8 cellular contexts compared by ENCODE assay signal in genomic region chr1:234214129-234214910, GRCh38.
DNase-seq lines count a peak whose midpoint lies in the region; ATAC-seq, FAIRE-seq and TF ChIP-seq lines count a peak whose summit lies in the region.

No MANE protein-coding gene starts in this region.

- no peaks in the 10 kb centered on the region; the same call in 1 of the 2 replicates for H3K9me3 ChIP-seq in ES-I3 (ENCODE audit: control insufficient read depth, insufficient read depth, low read length)
- H3K9me3 ChIP-seq in PC-3 (ENCODE audit: low read length) = no peaks in the 10 kb centered on the region
- H3K9me3 ChIP-seq in K562 (replicated peaks; ENCODE audit: control insufficient read depth, insufficient read depth, low read depth, low read length) = no peaks in the 10 kb centered on the region

- in situ Hi-C loops in K562 (cut with MboI) = no loop called here

- FAIRE-seq in K562 (lab: Jason Lieb, UNC) = no peak

- intact Hi-C loops in PC-3 (cut with micrococcal nuclease) = no loop called here
- intact Hi-C loops in K562 (cut with micrococcal nuclease) = loop anchor here (10.0 kb wide), 1 partner anchor 100 kb away; no protein-coding TSS in a partner anchor

- peaks cover 12% of the 10 kb centered on the region; the same call in 1 of the 2 replicates for H3K4me1 ChIP-seq in ES-I3 (ENCODE audit: insufficient read depth, low read length)
- peaks cover 13% of the 10 kb centered on the region for H3K4me1 ChIP-seq in PC-3 (ENCODE audit: insufficient read depth, low read length)
- H3K4me1 ChIP-seq in K562 (replicated peaks in 1 of 2; ENCODE audit: control insufficient read depth in 2 of 2, insufficient read depth in 2 of 2, low read length in 2 of 2) = peaks cover 0 to 13% of the 10 kb centered on the region in 2 experiments; a peak in 1 of 5 replicates

- TF ChIP-seq EP300 in K562 (IDR thresholded peaks at IDR 0.05; ENCODE audit: low read length) = no peak

- H3K9ac ChIP-seq in ES-I3 (ENCODE audit: low read depth, low read length) (peak overlapping the region; percentile 79; the same call in 1 of the 2 replicates), PC-3 (ENCODE audit: low read length) (no peak overlapping the region; the same call in 1 of the 2 replicates), K562 (ENCODE audit: insufficient read depth in 1 of 2, low read depth in 2 of 2, low read length in 2 of 2) (no peak overlapping the region; a peak in 1 of 4 replicates)

- H3K9me1 ChIP-seq in K562 (ENCODE audit: control insufficient read depth, insufficient read depth, low read length) = no peaks in the 10 kb centered on the region

- CTCF ChIA-PET in PC-3 (lab: Charles Lee) (interaction anchor here (2.3 kb wide), 1 partner anchor 96 kb away, joined by 12 read pairs; no protein-coding TSS in a partner anchor), K562 (lab: Yijun Ruan, JAX; ENCODE audit: low intra/inter-chr PET ratio) (no interaction called here)

- BruUV-seq in PC-3 (replicated peaks; lab: Mats Ljungman, UMichigan) (no TSS peak), K562 (replicated peaks; lab: Mats Ljungman, UMichigan) (no TSS peak)

- DNase-seq in HFF-Myc (ENCODE audit: extremely low read depth, low read depth) (no peak), PC-3 (peak; percentile 54), K562 (ENCODE audit: extremely low read depth in 1 of 4, low spot score in 3 of 4) (no peak), kidney glomerular epithelial cell (lab: John Stamatoyannopoulos, UW) (peak; percentile 41), NCI-H446 (lab: John Stamatoyannopoulos, UW) (no peak), hepatic stellate cell (ENCODE audit: low spot score) (no peak)
- DNase-seq in stimulated activated CD4-positive, alpha-beta T cell treated with anti-CD3 and anti-CD28 coated beads, Interleukin-4, amount 100 ng/mL, for 24 hours = peak; percentile 52

- POLR2A ChIA-PET in PC-3 (lab: Charles Lee; ENCODE audit: unreplicated experiment) = no interaction called here
- POLR2A ChIA-PET in K562 (lab: Yijun Ruan, JAX) = interaction anchor here (0.6 kb wide), 2 partner anchors 159 to 325 kb away, joined by 3 to 5 read pairs; no protein-coding TSS in a partner anchor

- H3K79me2 ChIP-seq in PC-3 (ENCODE audit: low read length) (no peaks in the 10 kb centered on the region), K562 (ENCODE audit: control insufficient read depth, insufficient read depth, low read length) (no peaks in the 10 kb centered on the region)

- H3K27me3 ChIP-seq in PC-3 (ENCODE audit: low read length) = no peaks in the 10 kb centered on the region
- H3K27me3 ChIP-seq in K562 (ENCODE audit: control insufficient read depth in 2 of 2, insufficient read depth in 2 of 2, low read length in 2 of 2) = peaks cover 13 to 35% of the 10 kb centered on the region in 2 experiments; a peak in 4 of 5 replicates

- TF ChIP-seq CTCF in HFF-Myc (IDR thresholded peaks at IDR 0.05; ENCODE audit: low read depth, low read length, missing control alignments) (no peak), PC-3 (conservative IDR thresholded peaks at IDR 0.05; ENCODE audit: low read depth, low read length) (no peak), K562 (IDR thresholded peaks at IDR 0.05 in 2 of 3, conservative IDR thresholded peaks at IDR 0.05 in 1 of 3; ENCODE audit: insufficient read depth in 2 of 3, low read depth in 1 of 3, low read length in 3 of 3) (no peak)

- TF ChIP-seq RAD21 in K562 (CRISPR knock-in tag; conservative IDR thresholded peaks at IDR 0.05 in 1 of 2, IDR thresholded peaks at IDR 0.05 in 1 of 2) = no peak

- H3K27ac ChIP-seq in PC-3 (ENCODE audit: low read length) (no peak overlapping the region), K562 (ENCODE audit: extremely low read depth, low read depth, low read length) (no peak overlapping the region)

- H4K20me1 ChIP-seq in PC-3 (ENCODE audit: low read length) (0 out of 2 replicates have a peak, but pooled peaks cover 8% of the 10 kb centered on the region), K562 (replicated peaks; ENCODE audit: control insufficient read depth, insufficient read depth, low read length) (no peaks in the 10 kb centered on the region)

- no peaks in the 10 kb centered on the region for H3K9me2 ChIP-seq in PC-3 (replicated peaks; ENCODE audit: low read length)

- ATAC-seq in PC-3 (peak; percentile 75), K562 (peak; percentile 69)

- TF ChIP-seq POLR2A in K562 (conservative IDR thresholded peaks at IDR 0.05) = no peak

- 0 out of 2 replicates have a peak overlapping the region, but pooled peaks have one; percentile 2 for H3K4me3 ChIP-seq in HFF-Myc (replicated peaks; ENCODE audit: low read depth, low read length)
- H3K4me3 ChIP-seq in PC-3 (ENCODE audit: low read length) = peak overlapping the region; percentile 60
- H3K4me3 ChIP-seq in K562 = no peak overlapping the region

- H3F3A ChIP-seq in PC-3 (ENCODE audit: low read length, unreplicated experiment) = no peaks in the 10 kb centered on the region

- peak overlapping the region; percentile 75 for H2AFZ ChIP-seq in PC-3 (ENCODE audit: low read length)
- no peak overlapping the region for H2AFZ ChIP-seq in K562 (ENCODE audit: low read depth, low read length)

- H3K4me2 ChIP-seq in PC-3 (ENCODE audit: low read length) (peak overlapping the region; percentile 82), K562 (ENCODE audit: insufficient read depth, low read length) (no peak overlapping the region)

- WGBS in K562 (ENCODE audit: insufficient coverage, low coverage, missing lambda C conversion rate) = 3% methylated on average over 50 of the region's 69 CpGs

- H3K36me3 ChIP-seq in ES-I3 (ENCODE audit: insufficient read depth, low read length) = no peaks in the 10 kb centered on the region
- no peaks in the 10 kb centered on the region for H3K36me3 ChIP-seq in PC-3 (ENCODE audit: low read depth, low read length)
- H3K36me3 ChIP-seq in K562 (ENCODE audit: control insufficient read depth, insufficient read depth, low read length) = no peaks in the 10 kb centered on the region

TF ChIP-seq in K562, 482 proteins besides CTCF, POLR2A, EP300 and RAD21:
- TF ChIP-seq FOXK2 (conservative IDR thresholded peaks at IDR 0.05 in 1 of 2, IDR thresholded peaks at IDR 0.05 in 1 of 2; ENCODE audit: low read depth in 2 of 2) (no peak), ZNF263 (CRISPR knock-in tag; IDR thresholded peaks at IDR 0.05; ENCODE audit: borderline replicate concordance) (peak; percentile 70), ZNF282 (CRISPR knock-in tag; IDR thresholded peaks at IDR 0.05) (no peak), UBTF (IDR thresholded peaks at IDR 0.05; ENCODE audit: borderline replicate concordance in 1 of 2, low read depth in 2 of 2, low read length in 2 of 2) (peak in 1 of 2 experiments; percentile 58; a peak in 1 of 4 replicates)
TF ChIP-seq in K562: peak in this region for 2.

Comparison
In these comparisons a context has a peak if more than half of its experiments do, and no peak if none do; other contexts are left out.
1. DNase-seq: peak in PC-3 (single experiment), kidney glomerular epithelial cell (single experiment) and stimulated activated CD4-positive, alpha-beta T cell treated with anti-CD3 and anti-CD28 coated beads, Interleukin-4, amount 100 ng/mL, for 24 hours (single experiment); none in HFF-Myc (single experiment), K562 (0 of 4), NCI-H446 (0 of 2) and hepatic stellate cell (single experiment).